In the genomic region with DNA sequence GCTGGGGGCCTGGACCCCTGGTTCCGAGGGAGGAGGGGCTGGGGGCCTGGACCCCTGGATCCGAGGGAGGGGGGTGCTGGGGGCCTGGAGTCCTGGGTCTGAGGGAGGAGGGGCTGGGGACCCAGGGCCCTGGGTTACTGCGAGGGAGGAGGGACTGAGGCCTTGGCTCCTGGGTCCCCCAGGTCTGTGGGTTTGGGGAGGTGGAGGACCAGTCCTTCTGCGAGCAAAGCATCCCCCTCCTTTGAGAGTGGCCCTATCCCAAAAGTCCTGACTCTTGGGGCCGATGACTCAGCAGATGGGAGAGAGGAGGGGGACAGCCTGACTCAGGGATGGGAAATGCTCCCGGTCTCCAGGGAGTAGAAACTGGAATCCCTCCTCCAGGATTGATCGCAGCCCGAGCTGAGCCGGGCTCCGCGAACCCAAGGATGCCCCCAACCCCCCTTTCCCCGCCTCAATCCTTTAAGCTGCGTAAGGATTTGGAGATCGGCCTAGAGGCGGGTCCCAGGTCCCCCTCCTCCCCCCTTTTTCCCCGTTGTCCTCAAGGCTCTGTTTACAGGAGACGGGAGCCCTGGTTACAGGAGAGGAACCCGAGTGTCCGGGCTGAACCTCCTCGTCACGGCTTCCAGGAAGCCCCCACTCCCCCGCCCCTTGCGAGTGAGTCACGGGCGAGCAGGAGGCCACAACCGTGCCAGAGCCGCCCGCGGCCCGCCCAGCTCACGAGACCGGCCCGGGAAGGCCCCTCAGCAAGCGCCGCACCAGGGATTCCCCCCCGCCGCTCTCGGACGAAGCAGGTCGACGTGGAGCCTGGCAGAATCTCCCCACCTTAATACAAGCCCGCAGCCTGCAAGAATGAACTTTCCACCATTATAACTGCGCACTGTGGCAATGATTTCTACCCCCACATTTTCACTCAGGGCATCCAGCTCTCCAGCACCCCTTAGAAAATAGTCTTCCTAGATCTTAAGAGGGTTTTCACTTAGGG, we compare ENCODE assay signal across 8 cellular contexts. TPM values are rescaled to one million over a fixed set of nuclear protein-coding genes. Genes with fewer than 3 reads are reported as not detected.
DNase-seq lines count a peak whose midpoint lies in the region; ATAC-seq and TF ChIP-seq lines count a peak whose summit lies in the region.

No MANE protein-coding gene starts in this region.

- POLR2A ChIA-PET in naive thymus-derived CD8-positive, alpha-beta T cell (lab: Charles Lee): interaction anchor here (0.7 to 11.2 kb wide), 9 partner anchors 9 to 1313 kb away, joined by 3 to 258 read pairs (median 7); partner anchors contain the start of genes COQ8B, ITPKC, MED29 and PAF1

- ATAC-seq in HG03342 (IDR thresholded peaks at IDR 0.05; ENCODE audit: unreplicated experiment): peak; percentile 25
- ATAC-seq in naive thymus-derived CD8-positive, alpha-beta T cell: peak; percentile 29 to 35
- ATAC-seq in GM18520 (IDR thresholded peaks at IDR 0.05; ENCODE audit: unreplicated experiment): no peak

- H3K27ac ChIP-seq in Peyer's patch: peak overlapping the region; percentile 98 to 100 (median 100)
- peak overlapping the region; percentile 98 to 99 (median 99) for H3K27ac ChIP-seq in esophagus squamous epithelium

- 0% methylated on average over 6 to 22 of the region's 43 CpGs for WGBS in esophagus squamous epithelium, 2 donors

- H3K4me3 Mint-ChIP-seq in naive thymus-derived CD8-positive, alpha-beta T cell: peak overlapping the region; percentile 79 to 98 (median 87)

- peaks cover 0 to 16% (median 4%) of the 10 kb centered on the region in 3 donors for H3K36me3 ChIP-seq in Peyer's patch
- peaks cover 11 to 18% (median 15%) of the 10 kb centered on the region in 3 donors for H3K36me3 ChIP-seq in esophagus squamous epithelium

- H3K27me3 Mint-ChIP-seq in naive thymus-derived CD8-positive, alpha-beta T cell: peaks cover 0 to 3% (median 0%) of the 10 kb centered on the region in 5 donors

- TF ChIP-seq CTCF in Peyer's patch (IDR thresholded peaks at IDR 0.05): no peak
- TF ChIP-seq CTCF in esophagus squamous epithelium (IDR thresholded peaks at IDR 0.05): no peak

- H3K9me3 Mint-ChIP-seq in naive thymus-derived CD8-positive, alpha-beta T cell: no peaks in the 10 kb centered on the region

- DNase-seq in GDM1 (lab: John Stamatoyannopoulos, UW) (peak; percentile 93), Peyer's patch (peak; percentile 98 to 99 (median 99)), activated T-helper 1 cell treated with Interleukin-2 at 50 U/mL for 16 hours (ENCODE audit: low read depth) (peak; percentile 94), esophagus squamous epithelium (lab: John Stamatoyannopoulos, UW) (peak; percentile 89)
- DNase-seq in naive thymus-derived CD8-positive, alpha-beta T cell: peak; percentile 87 to 99 (median 94)
- DNase-seq in stimulated activated CD8-positive, alpha-beta memory T cell treated with anti-CD3 and anti-CD28 coated beads, Interleukin-7, amount 100 ng/mL, for 48 hours (ENCODE audit: extremely low read depth in 1 of 2, low read depth in 1 of 2): peak; percentile 95 to 96

- H3K36me3 Mint-ChIP-seq in naive thymus-derived CD8-positive, alpha-beta T cell: peaks cover 2 to 16% (median 15%) of the 10 kb centered on the region in 3 donors

- peak; percentile 49 to 91 for TF ChIP-seq POLR2A in Peyer's patch (IDR thresholded peaks at IDR 0.05)
- TF ChIP-seq POLR2A in esophagus squamous epithelium (IDR thresholded peaks at IDR 0.05): peak in 3 of 4 donors; percentile 23 to 82 (median 41)

- H3K27me3 ChIP-seq in Peyer's patch (no peaks in the 10 kb centered on the region), esophagus squamous epithelium (no peaks in the 10 kb centered on the region)

- H3K4me3 ChIP-seq in Peyer's patch (peak overlapping the region; percentile 49 to 78 (median 57)), esophagus squamous epithelium (peak overlapping the region; percentile 35 to 73 (median 58))

- peaks cover 29 to 69% (median 60%) of the 10 kb centered on the region in 4 donors for H3K4me1 Mint-ChIP-seq in naive thymus-derived CD8-positive, alpha-beta T cell

- peak overlapping the region; percentile 94 to 100 (median 98) for H3K27ac Mint-ChIP-seq in naive thymus-derived CD8-positive, alpha-beta T cell

- peaks cover 12 to 58% (median 48%) of the 10 kb centered on the region in 4 donors for H3K4me1 ChIP-seq in Peyer's patch
- H3K4me1 ChIP-seq in esophagus squamous epithelium: peaks cover 46 to 76% (median 54%) of the 10 kb centered on the region in 3 donors

- H3K9me3 ChIP-seq in Peyer's patch (no peaks in the 10 kb centered on the region), esophagus squamous epithelium (no peaks in the 10 kb centered on the region)

- intact Hi-C loops in esophagus squamous epithelium (cut with DNase I): no loop called here

RNA-seq across cellular contexts. Expression of gene ZFP36, which starts 3.0 kb away (rescaled TPM):
- 100 to 1,000 TPM; 183 to 682 (median 309) TPM for total RNA-seq in Peyer's patch
- 100 to 1,000 TPM in 3 of 4 donors, 10 to 100 TPM in 1; 72.1 to 230 (median 121) TPM for total RNA-seq in esophagus squamous epithelium
- total RNA-seq in naive thymus-derived CD8-positive, alpha-beta T cell: 100 to 1,000 TPM; 184 to 188 TPM
- 100 to 1,000 TPM in 2 of 3 donors, 10 to 100 TPM in 1; 70.4 to 137 (median 109) TPM for polyA plus RNA-seq in naive thymus-derived CD8-positive, alpha-beta T cell

RNA-seq across cellular contexts. Expression of gene PLEKHG2, which starts 8.8 kb away (rescaled TPM):
- 10 to 100 TPM in 3 of 4 donors, 1 to 10 TPM in 1; 7.7 to 42.1 (median 16.1) TPM for total RNA-seq in Peyer's patch
- total RNA-seq in esophagus squamous epithelium: 1 to 10 TPM; 4.8 to 9.3 (median 7.6) TPM
- total RNA-seq in naive thymus-derived CD8-positive, alpha-beta T cell: 10 to 100 TPM; 14.3 to 23.8 TPM
- 1 to 10 TPM; 4.2 to 5.0 (median 4.8) TPM for polyA plus RNA-seq in naive thymus-derived CD8-positive, alpha-beta T cell

RNA-seq across cellular contexts. Expression of gene MED29, which starts 12.4 kb away (rescaled TPM):
- total RNA-seq in Peyer's patch (10 to 100 TPM; 25.4 to 52.8 (median 41.0) TPM), esophagus squamous epithelium (10 to 100 TPM; 11.8 to 20.1 (median 16.5) TPM)
- total RNA-seq in naive thymus-derived CD8-positive, alpha-beta T cell: 10 to 100 TPM; 53.8 to 59.0 TPM
- polyA plus RNA-seq in naive thymus-derived CD8-positive, alpha-beta T cell: 10 to 100 TPM; 48.1 to 71.4 (median 59.6) TPM

RNA-seq across cellular contexts. Expression of gene PAF1, which starts 12.7 kb away (rescaled TPM):
- 10 to 100 TPM; 22.2 to 47.3 (median 37.7) TPM for total RNA-seq in Peyer's patch
- total RNA-seq in esophagus squamous epithelium: 10 to 100 TPM; 35.4 to 53.6 (median 38.1) TPM
- 10 to 100 TPM; 44.4 to 47.4 TPM for total RNA-seq in naive thymus-derived CD8-positive, alpha-beta T cell
- 10 to 100 TPM; 30.7 to 53.0 (median 43.8) TPM for polyA plus RNA-seq in naive thymus-derived CD8-positive, alpha-beta T cell

RNA-seq across cellular contexts. Expression of gene RPS16, which starts 32.1 kb away (rescaled TPM):
- total RNA-seq in Peyer's patch (1,000 to 10,000 TPM in 1 of 4 donors, 100 to 1,000 TPM in 3; 443 to 1,406 (median 686) TPM), esophagus squamous epithelium (1,000 to 10,000 TPM in 3 of 4 donors, 100 to 1,000 TPM in 1; 509 to 2,477 (median 1,257) TPM)
- total RNA-seq in naive thymus-derived CD8-positive, alpha-beta T cell: 1,000 to 10,000 TPM; 3,730 to 3,760 TPM
- polyA plus RNA-seq in naive thymus-derived CD8-positive, alpha-beta T cell: 1,000 to 10,000 TPM; 2,588 to 2,812 (median 2,742) TPM
